ENCODE assay signal across 8 cellular contexts in genomic region chr3:61181874-61182273, GRCh38.
DNase-seq lines count a peak whose midpoint lies in the region; ATAC-seq and TF ChIP-seq lines count a peak whose summit lies in the region.
"Had no signal": no experiment of that assay in that cellular context is flagged by ENCODE, and none has a peak within 500 bp of the region (broad histone marks: within the 10 kb centered on the region; RNA-seq: fewer than 3 reads in every experiment).

No MANE protein-coding gene starts in this region.

- no peaks in the 10 kb centered on the region for H3K36me3 ChIP-seq in tibial nerve

- no peaks in the 10 kb centered on the region for H3K27me3 ChIP-seq in tibial nerve

- ATAC-seq in GM18907 (IDR thresholded peaks at IDR 0.05; ENCODE audit: unreplicated experiment) (peak; percentile 96), HG02588 (IDR thresholded peaks at IDR 0.05; ENCODE audit: unreplicated experiment) (peak; percentile 96)

- H3K9me3 ChIP-seq in tibial nerve: no peaks in the 10 kb centered on the region

- no peaks in the 10 kb centered on the region for H3K4me1 ChIP-seq in tibial nerve

- no peak overlapping the region for H3K4me3 ChIP-seq in tibial nerve
- H3K4me3 ChIP-seq: SK-N-MC had no signal

- no peak for TF ChIP-seq CTCF in tibial nerve (IDR thresholded peaks at IDR 0.05)

- DNase-seq in NCI-H2029 treated with DMSO at 0.1 percent for 48 hours (lab: John Stamatoyannopoulos, UW) (peak; percentile 32), foreskin melanocyte (peak; percentile 51), cerebellar nuclear complex (lab: John Stamatoyannopoulos, UW) (no peak), tibial nerve (ENCODE audit: low spot score in 2 of 2) (no peak), OCI-M2 (lab: John Stamatoyannopoulos, UW; ENCODE audit: unreplicated experiment) (no peak)

- 74 to 80% methylated on average over 2 of the region's 2 CpGs for WGBS in tibial nerve, 2 donors

- no peak for TF ChIP-seq POLR2A in tibial nerve (IDR thresholded peaks at IDR 0.05)

- H3K27ac ChIP-seq in tibial nerve: no peak overlapping the region
- H3K27ac ChIP-seq: SK-N-MC had no signal

- no peak for TF ChIP-seq EP300 in tibial nerve (IDR thresholded peaks at IDR 0.05)

Comparison
In these comparisons a context has a peak if more than half of its experiments do, and no peak if none do; other contexts are left out.
1. DNase-seq: peak in NCI-H2029 treated with DMSO at 0.1 percent for 48 hours (single experiment) and foreskin melanocyte (single experiment); none in cerebellar nuclear complex (0 of 2), tibial nerve (0 of 2) and OCI-M2 (single experiment).